9 cellular contexts compared by ENCODE assay signal in the genomic region with DNA sequence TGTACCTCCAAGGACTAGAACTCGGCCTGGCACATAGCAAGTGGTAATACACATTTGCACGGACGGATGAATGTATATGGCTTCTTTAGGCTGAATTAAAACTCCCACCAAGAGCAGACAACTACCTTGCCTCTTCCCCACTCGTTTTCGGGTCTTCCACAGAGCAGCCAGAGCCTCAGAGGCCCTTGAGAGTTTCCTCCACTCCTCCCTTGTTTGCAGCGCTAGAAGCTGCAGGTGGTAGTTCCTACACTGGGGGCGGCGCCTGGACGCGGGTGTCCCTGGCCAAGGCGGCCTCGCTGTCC. TPM values are rescaled to one million over a fixed set of nuclear protein-coding genes. Genes with fewer than 3 reads are reported as not detected.
DNase-seq lines count a peak whose midpoint lies in the region; ATAC-seq, FAIRE-seq and TF ChIP-seq lines count a peak whose summit lies in the region.
"Had no signal": no experiment of that assay in that cellular context is flagged by ENCODE, and none has a peak within 500 bp of the region (broad histone marks: within the 10 kb centered on the region; RNA-seq: fewer than 3 reads in every experiment).

No MANE protein-coding gene starts in this region.

- DNase-seq in NCI-H524 (lab: John Stamatoyannopoulos, UW) (peak; percentile 20 to 47), NCI-H524 treated with DMSO at 0.1 percent for 48 hours (lab: John Stamatoyannopoulos, UW) (no peak), bronchial epithelial cell (ENCODE audit: low read depth) (peak; percentile 29), lower lobe of right lung (no peak), thoracic aorta (ENCODE audit: low spot score) (no peak)

- H3K4me3 ChIP-seq in bronchial epithelial cell (ENCODE audit: low read depth, low read length) (peak overlapping the region; percentile 66), lower lobe of right lung (peak overlapping the region; percentile 66), thoracic aorta (peak overlapping the region; percentile 89)

- no peak for TF ChIP-seq CTCF in bronchial epithelial cell (IDR thresholded peaks at IDR 0.05; ENCODE audit: insufficient read depth, low read length, severe bottlenecking)
- no peak for TF ChIP-seq CTCF in lower lobe of right lung (IDR thresholded peaks at IDR 0.05)
- TF ChIP-seq CTCF in thoracic aorta (IDR thresholded peaks at IDR 0.05) = no peak

- H3K27me3 ChIP-seq in bronchial epithelial cell (ENCODE audit: control insufficient read depth, insufficient read depth, low read length) = no peaks in the 10 kb centered on the region
- H3K27me3 ChIP-seq in lower lobe of right lung (ENCODE audit: low read depth) = peaks cover 23% of the 10 kb centered on the region
- H3K27me3 ChIP-seq in thoracic aorta (replicated peaks; ENCODE audit: insufficient read depth) = no peaks in the 10 kb centered on the region

- H3K36me3 ChIP-seq in bronchial epithelial cell (ENCODE audit: control insufficient read depth, insufficient read depth, low read length) (no peaks in the 10 kb centered on the region), lower lobe of right lung (no peaks in the 10 kb centered on the region), thoracic aorta (no peaks in the 10 kb centered on the region)

- H3K9me3 ChIP-seq in lower lobe of right lung (no peaks in the 10 kb centered on the region), thoracic aorta (no peaks in the 10 kb centered on the region)

- intact Hi-C loops in lower lobe of right lung (cut with DNase I) = no loop called here

- H3K4me1 ChIP-seq in lower lobe of right lung = peaks cover 12% of the 10 kb centered on the region
- H3K4me1 ChIP-seq in thoracic aorta (ENCODE audit: control insufficient read depth in 1 of 2, low read depth in 2 of 2) = no peaks in the 10 kb centered on the region

- no peak overlapping the region for H3K27ac ChIP-seq in lower lobe of right lung
- H3K27ac ChIP-seq in thoracic aorta = peak overlapping the region in 1 of 2 donors; percentile 72

- no peak for FAIRE-seq in bronchial epithelial cell (lab: Jason Lieb, UNC)
- FAIRE-seq: islet of Langerhans had no signal

- no peak for ATAC-seq in lower lobe of right lung
- ATAC-seq in thoracic aorta (ENCODE audit: insufficient number of reproducible peaks, low FRiP score, low read depth) = no peak
- no peak for ATAC-seq in HG03175 (IDR thresholded peaks at IDR 0.05; ENCODE audit: unreplicated experiment)
- ATAC-seq in GM18907 (IDR thresholded peaks at IDR 0.05; ENCODE audit: unreplicated experiment) = no peak
- ATAC-seq in HG02885 (IDR thresholded peaks at IDR 0.05; ENCODE audit: poor library complexity, unreplicated experiment) = no peak

RNA-seq across cellular contexts. Expression of a gene that starts 10.2 kb away (rescaled TPM):
- total RNA-seq in bronchial epithelial cell = 3.9 and 6.7 TPM in 2 replicates
- 11.1 TPM for total RNA-seq in lower lobe of right lung
- total RNA-seq in thoracic aorta = 10 to 100 TPM; 11.0 to 16.6 TPM

Comparison
In these comparisons a context has a peak if more than half of its experiments do, and no peak if none do; other contexts are left out.
1. DNase-seq: peak in NCI-H524 (2 of 2) and bronchial epithelial cell (single experiment); none in NCI-H524 treated with DMSO at 0.1 percent for 48 hours (single experiment), lower lobe of right lung (single experiment) and thoracic aorta (single experiment).
2. Peak in every context shown above with its lines, with median percentiles within 50 percentile points of each other: H3K4me3 ChIP-seq.